Comparison of ENCODE assay signal across 23 cellular contexts in genomic region chr20:43536817-43537440, GRCh38. TPM values are rescaled to one million over a fixed set of nuclear protein-coding genes. Genes with fewer than 3 reads are reported as not detected.
DNase-seq lines count a peak whose midpoint lies in the region; ATAC-seq and TF ChIP-seq lines count a peak whose summit lies in the region.
"Had no signal": no experiment of that assay in that cellular context is flagged by ENCODE, and none has a peak within 500 bp of the region (broad histone marks: within the 10 kb centered on the region; RNA-seq: fewer than 3 reads in every experiment).

No MANE protein-coding gene starts in this region.

- no peak overlapping the region for H3K27ac ChIP-seq in suprapubic skin
- H3K27ac ChIP-seq: sigmoid colon, stomach, transverse colon had no signal

- H3K4me3 ChIP-seq in suprapubic skin: no peak overlapping the region
- H3K4me3 ChIP-seq: sigmoid colon, stomach, transverse colon had no signal

- no peak for TF ChIP-seq EP300 in suprapubic skin (IDR thresholded peaks at IDR 0.05)

- no peaks in the 10 kb centered on the region for H3K4me1 ChIP-seq in suprapubic skin
- H3K4me1 ChIP-seq: sigmoid colon had no signal

- TF ChIP-seq CTCF in HFFc6 (IDR thresholded peaks at IDR 0.05): no peak
- TF ChIP-seq CTCF in suprapubic skin (IDR thresholded peaks at IDR 0.05): no peak
- TF ChIP-seq CTCF in natural killer cell (IDR thresholded peaks at IDR 0.05): no peak

- H3K27ac Mint-ChIP-seq in HFFc6 (no peak overlapping the region), natural killer cell (no peak overlapping the region)
- H3K27ac Mint-ChIP-seq: activated naive CD8-positive, alpha-beta T cell; immature natural killer cell; nephron had no signal

- H3K36me3 ChIP-seq in suprapubic skin: peaks cover 25% of the 10 kb centered on the region
- H3K36me3 ChIP-seq: transverse colon had no signal

- TF ChIP-seq POLR2A in suprapubic skin (IDR thresholded peaks at IDR 0.05): no peak

- DNase-seq in HFFc6: peak; percentile 53
- DNase-seq in amniotic epithelial cell (ENCODE audit: low read depth): peak; percentile 51
- DNase-seq in glomerular visceral epithelial cell (ENCODE audit: extremely low spot score): peak; percentile 16
- DNase-seq in suprapubic skin (ENCODE audit: low spot score in 2 of 2): peak; percentile 13 to 24
- no peak for DNase-seq in natural killer cell
- DNase-seq in epidermal melanocyte (ENCODE audit: insufficient read length, low spot score): no peak
- DNase-seq: activated CD4-positive, alpha-beta T cell treated with anti-CD3 and anti-CD28 coated beads, Interleukin-2, amount 50 U/mL, for 4 hours; activated CD8-positive, alpha-beta memory T cell treated with anti-CD3 and anti-CD28 coated beads, Interleukin-2, amount 50 U/mL, for 4 hours; CD4-positive, CD25-positive, alpha-beta regulatory T cell; cerebellar nuclear complex; erythroblast; hippocampal formation; immature natural killer cell; NCI-H1105 treated with DMSO at 0.1 percent for 48 hours; NCI-H2029; NCI-H82; sigmoid colon; T-helper 9 cell; transverse colon had no signal

- H3K4me1 Mint-ChIP-seq in HFFc6 (ENCODE audit: low read depth) (peaks cover 42% of the 10 kb centered on the region), natural killer cell (peaks cover 0 to 5% of the 10 kb centered on the region in 2 donors)
- H3K4me1 Mint-ChIP-seq: immature natural killer cell, nephron had no signal

- 54% methylated on average over 2 of the region's 2 CpGs for WGBS in suprapubic skin

- intact Hi-C loops in natural killer cell (cut with micrococcal nuclease): loop anchor here (5.0 kb wide), 1 partner anchor 545 kb away; no protein-coding TSS in a partner anchor

- no peaks in the 10 kb centered on the region for H3K27me3 ChIP-seq in suprapubic skin
- H3K27me3 ChIP-seq: sigmoid colon, stomach, transverse colon had no signal

- ATAC-seq in GM19324 (IDR thresholded peaks at IDR 0.05; ENCODE audit: low FRiP score, unreplicated experiment) (no peak), natural killer cell (no peak)

- H3K27me3 Mint-ChIP-seq in HFFc6 (ENCODE audit: insufficient read depth) (peaks cover 11% of the 10 kb centered on the region), natural killer cell (ENCODE audit: low read depth in 2 of 2) (peaks cover 0 to 2% of the 10 kb centered on the region in 2 donors)
- H3K27me3 Mint-ChIP-seq: activated naive CD8-positive, alpha-beta T cell; CD4-positive, CD25-positive, alpha-beta regulatory T cell had no signal

- H3K36me3 Mint-ChIP-seq in HFFc6 (ENCODE audit: low read depth) (no peaks in the 10 kb centered on the region), natural killer cell (no peaks in the 10 kb centered on the region)
- H3K36me3 Mint-ChIP-seq: activated naive CD8-positive, alpha-beta T cell; CD4-positive, CD25-positive, alpha-beta regulatory T cell; immature natural killer cell had no signal

- no peaks in the 10 kb centered on the region for H3K9me3 ChIP-seq in suprapubic skin
- H3K9me3 ChIP-seq: sigmoid colon, stomach, transverse colon had no signal

- H3K4me3 Mint-ChIP-seq in HFFc6 (no peak overlapping the region), natural killer cell (no peak overlapping the region)
- H3K4me3 Mint-ChIP-seq: activated naive CD8-positive, alpha-beta T cell; CD4-positive, CD25-positive, alpha-beta regulatory T cell; immature natural killer cell; nephron had no signal

- H3K9me3 Mint-ChIP-seq in HFFc6 (no peaks in the 10 kb centered on the region), natural killer cell (no peaks in the 10 kb centered on the region)
- H3K9me3 Mint-ChIP-seq: CD4-positive, CD25-positive, alpha-beta regulatory T cell; immature natural killer cell; nephron had no signal

RNA-seq across cellular contexts. Expression of gene SGK2, which starts 21.9 kb away (rescaled TPM):
- total RNA-seq in HFFc6 (2021; fragmentation: NEBNext Ultra II Directional; extraction: Animal tissue kit (Norgen Biotek cat#: 25700)): under 1 TPM in 1 of 6 experiments, not detected in 5; 0.09 TPM
- total RNA-seq in suprapubic skin (10 to 100 TPM in 3 of 4 donors, 1 to 10 TPM in 1; 6.9 to 18.2 (median 13.0) TPM), natural killer cell (1 to 10 TPM in 1 of 3 donors, under 1 TPM in 2; 0.48 to 1.2 (median 0.61) TPM)

RNA-seq across cellular contexts. Expression of gene L3MBTL1, which starts 29.4 kb away (rescaled TPM):
- total RNA-seq in HFFc6 (2021; fragmentation: NEBNext Ultra II Directional; extraction: Animal tissue kit (Norgen Biotek cat#: 25700)): 1 to 10 TPM; 1.8 to 2.9 (median 2.3) TPM
- total RNA-seq in suprapubic skin: 10 to 100 TPM in 3 of 4 donors, 1 to 10 TPM in 1; 8.9 to 39.7 (median 14.6) TPM
- 10 to 100 TPM; 15.4 to 17.1 (median 17.0) TPM for total RNA-seq in natural killer cell

RNA-seq across cellular contexts. Expression of gene IFT52, which starts 53.8 kb away (rescaled TPM):
- total RNA-seq in HFFc6 (2021; fragmentation: NEBNext Ultra II Directional; extraction: Animal tissue kit (Norgen Biotek cat#: 25700)): 10 to 100 TPM; 29.1 to 37.9 (median 35.2) TPM
- 10 to 100 TPM; 10.7 to 17.5 (median 13.5) TPM for total RNA-seq in suprapubic skin
- 10 to 100 TPM; 21.5 to 26.1 (median 22.4) TPM for total RNA-seq in natural killer cell

Comparison
In these comparisons a context has a peak if more than half of its experiments do, and no peak if none do; other contexts are left out.
1. DNase-seq: peak in HFFc6 (single experiment), amniotic epithelial cell (single experiment), glomerular visceral epithelial cell (single experiment) and suprapubic skin (2 of 2); none in natural killer cell (single experiment) and epidermal melanocyte (single experiment).